In the genomic region with DNA sequence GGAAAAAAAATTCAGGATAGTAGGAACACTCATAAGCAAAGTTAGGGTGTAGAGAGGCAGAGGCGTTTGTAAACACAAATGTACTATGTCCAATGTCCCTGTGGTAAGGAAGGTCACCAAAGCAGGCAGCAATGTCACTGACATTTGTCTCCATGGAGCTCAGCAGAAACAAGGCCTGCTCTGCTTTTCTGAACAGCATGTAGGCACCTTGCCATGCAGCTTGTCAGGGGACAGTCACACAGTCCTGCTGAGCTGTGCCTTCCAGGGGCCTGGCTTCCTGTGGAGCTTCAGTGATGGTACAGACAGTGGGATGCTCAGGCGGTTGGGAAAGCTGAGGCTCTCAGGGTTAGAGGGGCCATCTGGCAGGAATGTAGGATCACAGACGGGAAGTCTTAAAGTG, we compare ENCODE assay signal across 22 cellular contexts.
DNase-seq lines count a peak whose midpoint lies in the region; FAIRE-seq and TF ChIP-seq lines count a peak whose summit lies in the region.
"Had no signal": no experiment of that assay in that cellular context is flagged by ENCODE, and none has a peak within 500 bp of the region (broad histone marks: within the 10 kb centered on the region; RNA-seq: fewer than 3 reads in every experiment).

No MANE protein-coding gene starts in this region.

- no peak overlapping the region for H3K4me3 ChIP-seq in WERI-Rb-1 (ENCODE audit: low read depth, low read length)
- no peak overlapping the region for H3K4me3 ChIP-seq in right atrium auricular region
- H3K4me3 ChIP-seq: ovary, PC-9, SK-N-MC, upper lobe of left lung had no signal

- no peak for FAIRE-seq in D721Med (lab: Jason Lieb, UNC)
- FAIRE-seq: bronchial epithelial cell had no signal

- H3K9me3 ChIP-seq in WERI-Rb-1 (ENCODE audit: severe bottlenecking) = no peaks in the 10 kb centered on the region
- H3K9me3 ChIP-seq in right atrium auricular region = no peaks in the 10 kb centered on the region
- H3K9me3 ChIP-seq: ovary had no signal

- H3K27me3 ChIP-seq in WERI-Rb-1 (ENCODE audit: insufficient read depth, low read depth, severe bottlenecking) (no peaks in the 10 kb centered on the region), right atrium auricular region (no peaks in the 10 kb centered on the region)
- H3K27me3 ChIP-seq: ovary, upper lobe of left lung had no signal

- H3K27ac ChIP-seq in WERI-Rb-1 (no peak overlapping the region), right atrium auricular region (peak overlapping the region; percentile 48 to 66)
- H3K27ac ChIP-seq: 22Rv1, ovary, PC-9, SK-N-MC, upper lobe of left lung had no signal

- DNase-seq in DMS 273 (lab: John Stamatoyannopoulos, UW; ENCODE audit: unreplicated experiment) = peak; percentile 32
- no peak for DNase-seq in DMS 273 treated with DMSO at 0.1 percent for 48 hours (lab: John Stamatoyannopoulos, UW)
- peak; percentile 43 for DNase-seq in WERI-Rb-1
- DNase-seq in right atrium auricular region (ENCODE audit: low spot score) = no peak
- peak; percentile 5 for DNase-seq in retina
- no peak for DNase-seq in D721Med (ENCODE audit: insufficient read length, low spot score)
- DNase-seq in stimulated activated naive CD4-positive, alpha-beta T cell (lab: John Stamatoyannopoulos, UW) = no peak
- no peak for DNase-seq in HUDEP-2 (lab: John Stamatoyannopoulos, UW; ENCODE audit: unreplicated experiment in 76 of 76)
- DNase-seq: activated naive CD8-positive, alpha-beta T cell treated with anti-CD3 and anti-CD28 coated beads, Interleukin-2, amount 50 U/mL, for 24 hours; COR-L47; dermis blood vessel endothelial cell; KG1; MV-4-11; NCI-H82; ovary; PC-9; stimulated activated CD4-positive, alpha-beta T cell treated with anti-CD3 and anti-CD28 coated beads, Interleukin-2, amount 100 ng/mL, for 24 hours; stimulated activated naive CD8-positive, alpha-beta T cell treated with anti-CD3 and anti-CD28 coated beads, Interleukin-15, amount 100 ng/mL, for 72 hours; upper lobe of left lung had no signal

- peaks cover 0 to 10% of the 10 kb centered on the region in 2 donors for H3K4me1 ChIP-seq in right atrium auricular region
- H3K4me1 ChIP-seq: upper lobe of left lung had no signal

- no peak for TF ChIP-seq CTCF in WERI-Rb-1 (IDR thresholded peaks at IDR 0.05; ENCODE audit: low read depth, low read length)
- no peak for TF ChIP-seq CTCF in right atrium auricular region (IDR thresholded peaks at IDR 0.05)
- no peak for TF ChIP-seq CTCF in D721Med (IDR thresholded peaks at IDR 0.05; ENCODE audit: insufficient read depth, missing control alignments)

- H3K36me3 ChIP-seq in WERI-Rb-1 (no peaks in the 10 kb centered on the region), right atrium auricular region (no peaks in the 10 kb centered on the region)
- H3K36me3 ChIP-seq: ovary, upper lobe of left lung had no signal

Comparison
In these comparisons a context has a peak if more than half of its experiments do, and no peak if none do; other contexts are left out.
1. DNase-seq: peak in DMS 273 (single experiment), WERI-Rb-1 (single experiment) and retina (single experiment); none in DMS 273 treated with DMSO at 0.1 percent for 48 hours (single experiment), right atrium auricular region (single experiment), D721Med (single experiment), stimulated activated naive CD4-positive, alpha-beta T cell (0 of 6) and HUDEP-2 (0 of 76).